Comparison of ENCODE assay signal across 27 cellular contexts in the genomic region with DNA sequence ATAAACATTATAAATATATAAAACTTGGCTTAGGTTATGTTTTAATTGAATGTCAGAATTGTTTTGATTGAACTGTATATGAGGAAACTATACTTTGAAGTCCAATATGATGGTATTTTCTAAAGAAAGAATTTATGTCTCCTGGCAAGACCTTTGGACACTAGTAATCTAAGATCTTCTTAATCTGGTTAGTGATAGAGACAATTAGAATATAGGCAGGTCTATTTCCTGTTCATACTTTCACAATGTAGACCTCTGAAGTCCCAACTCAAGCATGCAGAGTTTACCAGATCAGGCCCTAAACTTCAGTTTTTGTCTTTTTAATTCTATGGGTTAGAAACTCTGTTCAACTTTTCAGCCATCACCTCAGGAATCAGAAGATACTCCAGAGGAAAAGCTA.
"Had no signal": no experiment of that assay in that cellular context is flagged by ENCODE, and none has a peak within 500 bp of the region (broad histone marks: within the 10 kb centered on the region; RNA-seq: fewer than 3 reads in every experiment).

No MANE protein-coding gene starts in this region.

- H3K27me3 ChIP-seq: stomach, suprapubic skin, testis, thyroid gland, tibial artery, tibial nerve, transverse colon, upper lobe of left lung, upper lobe of right lung, uterus, vagina had no signal

- H3K4me3 ChIP-seq: stomach, suprapubic skin, testis, thoracic aorta, thyroid gland, tibial artery, tibial nerve, transverse colon, upper lobe of left lung, upper lobe of right lung, uterus, vagina had no signal

- H3K27ac ChIP-seq: stomach, suprapubic skin, testis, thoracic aorta, thyroid gland, tibial artery, tibial nerve, transverse colon, upper lobe of left lung, upper lobe of right lung, uterus, vagina had no signal

- H3K4me1 ChIP-seq: testis, uterus, vagina had no signal

- FAIRE-seq: urothelium cell line had no signal

- H3K36me3 ChIP-seq: suprapubic skin, thoracic aorta, uterus, vagina had no signal

- ATAC-seq: stimulated activated effector memory CD8-positive, alpha-beta T cell treated with anti-CD3 and anti-CD28 coated beads, Interleukin-12 subunit alpha, Interleukin-12 subunit beta, amount 100 ng/mL, for 72 hours; stimulated activated memory B cell treated with anti-CD40 and anti-IgM and Interleukin-4, amounts not matched to agents 10 μg/mL and 1 μg/mL and 100 μg/mL, for 72 hours; stimulated activated naive B cell treated with anti-CD40 and anti-IgM and Interleukin-4, amounts not matched to agents 10 μg/mL and 1 μg/mL and 100 μg/mL, for 72 hours; stimulated activated naive CD8-positive, alpha-beta T cell treated with anti-CD3 and anti-CD28 coated beads, Interleukin-15, amount 100 ng/mL, for 72 hours; stimulated activated naive CD8-positive, alpha-beta T cell treated with anti-CD3 and anti-CD28 coated beads, Interleukin-15, Interleukin-2, amounts not matched to agents 100 U/mL and 50 U/mL, for 24 hours; upper lobe of right lung had no signal

- DNase-seq: stimulated activated CD4-positive, alpha-beta T cell treated with anti-CD3 and anti-CD28 coated beads, Interleukin-2, amount 100 ng/mL, for 48 hours; stimulated activated CD4-positive, alpha-beta T cell treated with anti-CD3 and anti-CD28 coated beads, Interleukin-4, amount 100 ng/mL, for 1 hour; stimulated activated CD4-positive, alpha-beta T cell treated with anti-CD3 and anti-CD28 coated beads, Interleukin-4, amount 100 ng/mL, for 24 hours; stimulated activated CD4-positive, alpha-beta T cell treated with anti-CD3 and anti-CD28 coated beads, Interleukin-4, amount 100 ng/mL, for 4 hours; stimulated activated CD8-positive, alpha-beta memory T cell treated with anti-CD3 and anti-CD28 coated beads, Interleukin-4, amount 100 ng/mL, for 48 hours; stimulated activated naive B cell treated with anti-CD40 and anti-IgM and Interleukin-4, amounts not matched to agents 10 μg/mL and 1 μg/mL and 100 μg/mL, for 72 hours; stimulated activated naive CD4-positive, alpha-beta T cell; stimulated activated naive CD4-positive, alpha-beta T cell treated with Interleukin-2 at 50 U/mL for 16 hours; stimulated activated naive CD8-positive, alpha-beta T cell treated with anti-CD3 and anti-CD28 coated beads, Interleukin-15, amount 100 ng/mL, for 72 hours; stimulated activated naive CD8-positive, alpha-beta T cell treated with anti-CD3 and anti-CD28 coated beads, Interleukin-15, Interleukin-2, amounts not matched to agents 100 U/mL and 50 U/mL, for 24 hours; stomach; substantia nigra; testis; thyroid gland; tibial artery; transverse colon; trophoblast cell; upper lobe of left lung; upper lobe of right lung; uterus had no signal

- H3K9me3 ChIP-seq: stomach, suprapubic skin, testis, thoracic aorta, thyroid gland, tibial artery, tibial nerve, transverse colon, upper lobe of left lung, upper lobe of right lung, uterus, vagina had no signal
